Comparison of ENCODE assay signal across 8 cellular contexts in the genomic region with DNA sequence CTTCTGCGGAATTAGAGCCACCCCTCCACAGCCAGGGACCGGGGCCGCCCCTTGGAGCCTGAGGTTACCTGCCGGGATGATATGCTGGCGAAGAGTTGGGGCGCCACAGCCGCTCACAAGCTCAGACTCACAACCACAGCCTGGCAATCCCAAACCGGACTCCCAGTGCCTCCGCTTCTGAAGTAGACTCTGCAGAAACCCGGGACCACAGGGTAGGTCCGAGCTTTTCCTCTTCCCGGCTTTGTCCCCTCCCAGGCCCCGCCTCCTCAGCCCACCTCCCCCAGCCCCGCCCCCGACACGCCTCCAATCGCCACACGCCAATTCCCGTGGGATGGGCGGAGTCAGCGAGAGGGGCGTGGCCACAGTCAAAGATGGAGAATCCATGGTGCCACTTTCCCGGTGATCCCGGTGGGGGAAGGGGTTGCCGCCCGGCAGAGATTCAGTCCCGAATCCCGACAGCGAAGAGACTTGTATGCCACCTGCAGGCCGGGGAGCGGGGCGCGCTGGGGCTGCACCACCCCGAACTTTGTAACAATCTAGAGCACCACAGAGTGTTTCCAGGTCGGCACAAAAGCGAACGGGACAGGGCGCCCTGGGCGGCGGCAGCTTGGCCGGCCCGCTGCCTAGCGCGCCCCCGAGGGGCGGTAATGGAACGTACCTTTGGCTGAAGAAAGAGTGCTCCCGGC. TPM values are rescaled to one million over a fixed set of nuclear protein-coding genes. Genes with fewer than 3 reads are reported as not detected.
DNase-seq lines count a peak whose midpoint lies in the region; ATAC-seq lines count a peak whose summit lies in the region.

A gene (minus strand): TSS at position 201 of the 686 bp plus-strand sequence. CDS start 3,520 bp downstream, outside the sequence.

- H2BK15ac ChIP-seq in mesendoderm (replicated peaks; ENCODE audit: low read depth): no peak within 1 kb of the TSS

- H3K23ac ChIP-seq in mesendoderm (ENCODE audit: low read length): peak within 1 kb of the TSS; percentile 85

- CTCF ChIA-PET in activated CD8-positive, alpha-beta memory T cell treated with anti-CD3 and anti-CD28 coated beads for 36 hours (lab: Charles Lee): interaction anchor here (1.0 to 3.7 kb wide), 6 partner anchors 11 to 233 kb away, joined by 3 to 17 read pairs (median 9); a partner anchor contains a TSS

- peak within 1 kb of the TSS; percentile 24 for H2AK5ac ChIP-seq in mesendoderm (ENCODE audit: low read length)

- H3K9ac ChIP-seq in mesendoderm (ENCODE audit: low read length): peak within 1 kb of the TSS; percentile 100

- peak; percentile 97 for DNase-seq in COLO829 (ENCODE audit: low spot score)
- DNase-seq in HS-27A (ENCODE audit: low read depth): peak; percentile 80
- peak; percentile 83 for DNase-seq in NK-92 treated with Interleukin-12 subunit alpha and Interleukin-12 subunit beta, amount 100 ng/mL, for 24 hours (lab: John Stamatoyannopoulos, UW)
- peak; percentile 88 to 93 (median 88) for DNase-seq in effector memory CD4-positive, alpha-beta T cell
- DNase-seq in mesendoderm: peak; percentile 97
- DNase-seq in stimulated activated CD8-positive, alpha-beta memory T cell treated with anti-CD3 and anti-CD28 coated beads, Interleukin-15, amount 100 ng/mL, for 1 hour (ENCODE audit: low read depth): peak; percentile 96

- peak within 1 kb of the TSS; percentile 87 for H3K18ac ChIP-seq in mesendoderm (ENCODE audit: low read length)

- peak within 1 kb of the TSS; percentile 69 for H3K4me3 ChIP-seq in effector memory CD4-positive, alpha-beta T cell (ENCODE audit: insufficient read depth, low read depth, low read length, poor library complexity, severe bottlenecking)
- peak within 1 kb of the TSS; percentile 88 for H3K4me3 ChIP-seq in mesendoderm (ENCODE audit: low read length)

- peak within 1 kb of the TSS; percentile 49 for H2BK120ac ChIP-seq in mesendoderm (ENCODE audit: low read depth, low read length)

- H4K5ac ChIP-seq in mesendoderm (ENCODE audit: low read length): no peak within 1 kb of the TSS

- H3K27ac ChIP-seq in effector memory CD4-positive, alpha-beta T cell (ENCODE audit: insufficient read depth, low read length, poor library complexity, severe bottlenecking): peak within 1 kb of the TSS; percentile 43
- H3K27ac ChIP-seq in mesendoderm (ENCODE audit: low read depth, low read length): peak within 1 kb of the TSS; percentile 99

- peak within 1 kb of the TSS; percentile 95 for H2BK5ac ChIP-seq in mesendoderm (ENCODE audit: low read length)

- peaks cover 6% of the 10 kb centered on the region for H3K4me1 ChIP-seq in effector memory CD4-positive, alpha-beta T cell (ENCODE audit: control insufficient read depth, insufficient read depth, low read length, poor library complexity, severe bottlenecking)
- peaks cover 2% of the 10 kb centered on the region for H3K4me1 ChIP-seq in mesendoderm (ENCODE audit: control insufficient read depth, low read depth, low read length)

- POLR2A ChIA-PET in activated CD8-positive, alpha-beta memory T cell treated with anti-CD3 and anti-CD28 coated beads for 36 hours (lab: Charles Lee): interaction anchor here (3.1 kb wide), 1 partner anchor 11 kb away, joined by 13 read pairs; a partner anchor contains a TSS

- WGBS in mesendoderm (ENCODE audit: extremely low coverage, insufficient coverage, low lambda C conversion rate): no CpG with 5 or more reads among the region's 48 CpGs

- H3K4me2 ChIP-seq in mesendoderm (ENCODE audit: low read length): peak within 1 kb of the TSS; percentile 73

- H3K79me2 ChIP-seq in mesendoderm (ENCODE audit: control insufficient read depth, insufficient read depth, low read length): peaks cover 33% of the 10 kb centered on the region

- peak within 1 kb of the TSS; percentile 100 for H3K56ac ChIP-seq in mesendoderm (ENCODE audit: low read length)

- no peaks in the 10 kb centered on the region for H3K27me3 ChIP-seq in effector memory CD4-positive, alpha-beta T cell (replicated peaks; ENCODE audit: control insufficient read depth, insufficient read depth, low read length, poor library complexity, severe bottlenecking)
- no peaks in the 10 kb centered on the region for H3K27me3 ChIP-seq in mesendoderm (ENCODE audit: insufficient read depth, low read length, poor library complexity)

- no peaks in the 10 kb centered on the region for H3K9me3 ChIP-seq in effector memory CD4-positive, alpha-beta T cell (ENCODE audit: control insufficient read depth, low read length)

- H3K79me1 ChIP-seq in mesendoderm (ENCODE audit: low read length): peaks cover 10% of the 10 kb centered on the region

- peak; percentile 76 for ATAC-seq in GM19467 (IDR thresholded peaks at IDR 0.05; ENCODE audit: unreplicated experiment)

- peak within 1 kb of the TSS; percentile 90 for H3K4ac ChIP-seq in mesendoderm (ENCODE audit: low read depth, low read length)

- no peaks in the 10 kb centered on the region for H3K36me3 ChIP-seq in effector memory CD4-positive, alpha-beta T cell (ENCODE audit: control insufficient read depth, insufficient read depth, low read length)
- no peaks in the 10 kb centered on the region for H3K36me3 ChIP-seq in mesendoderm (ENCODE audit: control insufficient read depth, insufficient read depth, low read length)

- H4K8ac ChIP-seq in mesendoderm (ENCODE audit: low read depth, low read length): no peak within 1 kb of the TSS

RNA-seq across cellular contexts. Expression of the gene that starts here (rescaled TPM):
- total RNA-seq in activated CD8-positive, alpha-beta memory T cell treated with anti-CD3 and anti-CD28 coated beads for 36 hours: 10 to 100 TPM; 22.8 to 25.4 TPM
- 396 TPM for polyA plus RNA-seq in mesendoderm (2013, experiment 1 of 2)
- 398 TPM for polyA plus RNA-seq in mesendoderm (2013, experiment 2 of 2)

Comparison
In these comparisons a context has a peak if more than half of its experiments do, and no peak if none do; other contexts are left out.
1. Peak in every context shown above with its lines: DNase-seq, ATAC-seq, H3K4me3 ChIP-seq and H3K27ac ChIP-seq.